13 cellular contexts compared by ENCODE assay signal in genomic region chr3:172517859-172518466, GRCh38. TPM values are rescaled to one million over a fixed set of nuclear protein-coding genes. Genes with fewer than 3 reads are reported as not detected.
A peak's percentile ranks its signal among the peaks of the same experiment; 100 is the strongest.
DNase-seq lines count a peak whose midpoint lies in the region; ATAC-seq and TF ChIP-seq lines count a peak whose summit lies in the region.
"Had no signal": no experiment of that assay in that cellular context is flagged by ENCODE, and none has a peak within 500 bp of the region (broad histone marks: within the 10 kb centered on the region; RNA-seq: fewer than 3 reads in every experiment).

No MANE protein-coding gene starts in this region.

- TF ChIP-seq EP300 in suprapubic skin (IDR thresholded peaks at IDR 0.05) = no peak

- peak overlapping the region; percentile 86 for H3K27ac Mint-ChIP-seq in activated CD8-positive, alpha-beta memory T cell treated with anti-CD3 and anti-CD28 coated beads, Interleukin-2, amount 10 ng/mL, durations not matched to agents 7 days and 5 days
- H3K27ac Mint-ChIP-seq in stimulated activated naive B cell treated with anti-CD40 and anti-IgM and Interleukin-4, amounts not matched to agents 10 μg/mL and 1 μg/mL and 100 μg/mL, for 72 hours = no peak overlapping the region

- H3K4me3 ChIP-seq in mesenchymal stem cell (ENCODE audit: insufficient read depth in 1 of 2, low read depth in 1 of 2, low read length in 2 of 2) (no peak overlapping the region), suprapubic skin (no peak overlapping the region)
- H3K4me3 ChIP-seq: hepatocyte, SJSA1 had no signal

- 97% methylated on average over 5 of the region's 8 CpGs for WGBS in mesenchymal stem cell
- WGBS in suprapubic skin = 37% methylated on average over 8 of the region's 8 CpGs

- no peak overlapping the region for H2AK5ac ChIP-seq in mesenchymal stem cell (ENCODE audit: low read length, severe bottlenecking)

- no peak overlapping the region for H4K8ac ChIP-seq in mesenchymal stem cell (ENCODE audit: low read length)

- no peaks in the 10 kb centered on the region for H3K36me3 ChIP-seq in mesenchymal stem cell (ENCODE audit: control insufficient read depth in 1 of 2, insufficient read depth in 2 of 2, low read depth in 1 of 2, low read length in 2 of 2)
- H3K36me3 ChIP-seq in suprapubic skin = peaks cover 8% of the 10 kb centered on the region
- H3K36me3 ChIP-seq: SJSA1 had no signal

- no peaks in the 10 kb centered on the region for H3K79me1 ChIP-seq in mesenchymal stem cell (replicated peaks; ENCODE audit: low read length, poor library complexity, severe bottlenecking)

- H3K36me3 Mint-ChIP-seq in activated CD8-positive, alpha-beta memory T cell treated with anti-CD3 and anti-CD28 coated beads, Interleukin-2, amount 10 ng/mL, durations not matched to agents 7 days and 5 days = peaks cover 92% of the 10 kb centered on the region
- peaks cover 0 to 13% of the 10 kb centered on the region in 2 donors for H3K36me3 Mint-ChIP-seq in stimulated activated naive B cell treated with anti-CD40 and anti-IgM and Interleukin-4, amounts not matched to agents 10 μg/mL and 1 μg/mL and 100 μg/mL, for 72 hours

- TF ChIP-seq POLR2A in suprapubic skin (IDR thresholded peaks at IDR 0.05) = no peak

- no peak overlapping the region for H2BK120ac ChIP-seq in mesenchymal stem cell (ENCODE audit: low read depth, low read length)

- no peak overlapping the region for H3K4me2 ChIP-seq in mesenchymal stem cell (ENCODE audit: low read length, poor library complexity, severe bottlenecking)
- H3K4me2 ChIP-seq: hepatocyte had no signal

- no peak overlapping the region for H2BK12ac ChIP-seq in mesenchymal stem cell (ENCODE audit: low read length in 2 of 2)

- DNase-seq in activated CD8-positive, alpha-beta memory T cell treated with anti-CD3 and anti-CD28 coated beads, Interleukin-2, amount 10 ng/mL, durations not matched to agents 7 days and 5 days = peak; percentile 84
- DNase-seq in activated CD8-positive, alpha-beta memory T cell treated with anti-CD3 and anti-CD28 coated beads for 24 hours = no peak
- DNase-seq in activated effector memory CD4-positive, alpha-beta T cell treated with anti-CD3 and anti-CD28 coated beads, Interleukin-2, amount 50 U/mL, for 16 hours = peak; percentile 84
- DNase-seq in mesenchymal stem cell (no peak), suprapubic skin (ENCODE audit: low spot score in 2 of 2) (no peak), cortex of kidney (lab: John Stamatoyannopoulos, UW) (no peak)
- no peak for DNase-seq in stimulated activated naive B cell treated with anti-CD40 and anti-IgM and Interleukin-4, amounts not matched to agents 10 μg/mL and 1 μg/mL and 100 μg/mL, for 72 hours
- DNase-seq in central memory CD4-positive, alpha-beta T cell = no peak
- DNase-seq: ACHN, NCI-H1105, substantia nigra had no signal

- no peaks in the 10 kb centered on the region for H3K9me3 ChIP-seq in mesenchymal stem cell (ENCODE audit: control insufficient read depth, low read length)
- H3K9me3 ChIP-seq in suprapubic skin = no peaks in the 10 kb centered on the region
- H3K9me3 ChIP-seq: SJSA1 had no signal

- H2BK15ac ChIP-seq in mesenchymal stem cell (ENCODE audit: low read depth, poor library complexity, severe bottlenecking) = peak overlapping the region; percentile 13

- H3K4me1 Mint-ChIP-seq in activated CD8-positive, alpha-beta memory T cell treated with anti-CD3 and anti-CD28 coated beads, Interleukin-2, amount 10 ng/mL, durations not matched to agents 7 days and 5 days = peaks cover 70% of the 10 kb centered on the region
- H3K4me1 Mint-ChIP-seq in stimulated activated naive B cell treated with anti-CD40 and anti-IgM and Interleukin-4, amounts not matched to agents 10 μg/mL and 1 μg/mL and 100 μg/mL, for 72 hours = peaks cover 38 to 80% of the 10 kb centered on the region in 2 donors

- H3K4me3 Mint-ChIP-seq in activated CD8-positive, alpha-beta memory T cell treated with anti-CD3 and anti-CD28 coated beads, Interleukin-2, amount 10 ng/mL, durations not matched to agents 7 days and 5 days = peak overlapping the region; percentile 95
- H3K4me3 Mint-ChIP-seq in stimulated activated naive B cell treated with anti-CD40 and anti-IgM and Interleukin-4, amounts not matched to agents 10 μg/mL and 1 μg/mL and 100 μg/mL, for 72 hours = no peak overlapping the region

- H3K27ac ChIP-seq in mesenchymal stem cell (ENCODE audit: low read length, poor library complexity, severe bottlenecking) (no peak overlapping the region), suprapubic skin (peak overlapping the region; percentile 87)
- H3K27ac ChIP-seq: SJSA1 had no signal

- CTCF ChIA-PET in activated CD8-positive, alpha-beta memory T cell treated with anti-CD3 and anti-CD28 coated beads, Interleukin-2, amount 10 ng/mL, durations not matched to agents 7 days and 5 days (lab: Charles Lee) = interaction anchor here (0.7 to 9.1 kb wide), 4 partner anchors 12 to 76 kb away, joined by 3 to 146 read pairs (median 7); no protein-coding TSS in a partner anchor

- ATAC-seq in activated CD8-positive, alpha-beta memory T cell treated with anti-CD3 and anti-CD28 coated beads, Interleukin-2, amount 10 ng/mL, durations not matched to agents 7 days and 5 days = peak; percentile 35
- ATAC-seq in stimulated activated naive B cell treated with anti-CD40 and anti-IgM and Interleukin-4, amounts not matched to agents 10 μg/mL and 1 μg/mL and 100 μg/mL, for 72 hours (replicated peaks) = no peak

- no peak overlapping the region for H3K9ac ChIP-seq in mesenchymal stem cell (ENCODE audit: low read length)

- TF ChIP-seq CTCF in suprapubic skin (IDR thresholded peaks at IDR 0.05) = no peak

- no peak overlapping the region for H3K14ac ChIP-seq in mesenchymal stem cell (ENCODE audit: low read length in 2 of 2)

- H3K4me1 ChIP-seq in mesenchymal stem cell (ENCODE audit: control insufficient read depth, insufficient read depth, low read depth, low read length) = peaks cover 6% of the 10 kb centered on the region
- peaks cover 80% of the 10 kb centered on the region for H3K4me1 ChIP-seq in suprapubic skin

- H3K27me3 Mint-ChIP-seq in activated CD8-positive, alpha-beta memory T cell treated with anti-CD3 and anti-CD28 coated beads, Interleukin-2, amount 10 ng/mL, durations not matched to agents 7 days and 5 days = no peaks in the 10 kb centered on the region
- H3K27me3 Mint-ChIP-seq in stimulated activated naive B cell treated with anti-CD40 and anti-IgM and Interleukin-4, amounts not matched to agents 10 μg/mL and 1 μg/mL and 100 μg/mL, for 72 hours = no peaks in the 10 kb centered on the region

- H3K27me3 ChIP-seq in mesenchymal stem cell (ENCODE audit: control insufficient read depth in 1 of 2, insufficient read depth in 1 of 2, low read length in 2 of 2) (no peaks in the 10 kb centered on the region), suprapubic skin (no peaks in the 10 kb centered on the region)
- H3K27me3 ChIP-seq: hepatocyte, SJSA1 had no signal

- H2AFZ ChIP-seq in mesenchymal stem cell (ENCODE audit: low read depth, low read length) = no peak overlapping the region
- H2AFZ ChIP-seq: hepatocyte had no signal

- no peaks in the 10 kb centered on the region for H3K9me3 Mint-ChIP-seq in activated CD8-positive, alpha-beta memory T cell treated with anti-CD3 and anti-CD28 coated beads, Interleukin-2, amount 10 ng/mL, durations not matched to agents 7 days and 5 days (ENCODE audit: low read depth)
- H3K9me3 Mint-ChIP-seq in stimulated activated naive B cell treated with anti-CD40 and anti-IgM and Interleukin-4, amounts not matched to agents 10 μg/mL and 1 μg/mL and 100 μg/mL, for 72 hours = no peaks in the 10 kb centered on the region

- H2BK5ac ChIP-seq in mesenchymal stem cell (ENCODE audit: low read depth, low read length, poor library complexity, severe bottlenecking) = no peak overlapping the region

- H3K18ac ChIP-seq in mesenchymal stem cell (ENCODE audit: low read depth in 1 of 2, low read length in 2 of 2) = no peak overlapping the region

- H3K4ac ChIP-seq in mesenchymal stem cell (ENCODE audit: low read depth in 1 of 2, low read length in 2 of 2) = no peak overlapping the region

- no peak overlapping the region for H3K23ac ChIP-seq in mesenchymal stem cell (ENCODE audit: low read length in 2 of 2)

- no peak overlapping the region for H4K91ac ChIP-seq in mesenchymal stem cell (ENCODE audit: low read length)

RNA-seq across cellular contexts. Expression of gene TNFSF10, which starts 5.3 kb away (rescaled TPM):
- 100 to 1,000 TPM; 144 to 256 TPM for total RNA-seq in activated CD8-positive, alpha-beta memory T cell treated with anti-CD3 and anti-CD28 coated beads, Interleukin-2, amount 10 ng/mL, durations not matched to agents 7 days and 5 days
- 0.99 TPM for polyA plus RNA-seq in mesenchymal stem cell (2013, experiment 1 of 2)
- polyA plus RNA-seq in mesenchymal stem cell (2013, experiment 2 of 2) = 0.93 TPM
- total RNA-seq in suprapubic skin = 10 to 100 TPM; 56.7 to 88.7 (median 66.3) TPM

Comparison
In these comparisons a context has a peak if more than half of its experiments do, and no peak if none do; other contexts are left out.
1. DNase-seq: peak in activated CD8-positive, alpha-beta memory T cell treated with anti-CD3 and anti-CD28 coated beads, Interleukin-2, amount 10 ng/mL, durations not matched to agents 7 days and 5 days (single experiment) and activated effector memory CD4-positive, alpha-beta T cell treated with anti-CD3 and anti-CD28 coated beads, Interleukin-2, amount 50 U/mL, for 16 hours (single experiment); none in activated CD8-positive, alpha-beta memory T cell treated with anti-CD3 and anti-CD28 coated beads for 24 hours (single experiment), mesenchymal stem cell (single experiment), suprapubic skin (0 of 2), stimulated activated naive B cell treated with anti-CD40 and anti-IgM and Interleukin-4, amounts not matched to agents 10 μg/mL and 1 μg/mL and 100 μg/mL, for 72 hours (single experiment), central memory CD4-positive, alpha-beta T cell (single experiment) and cortex of kidney (single experiment).